8 cellular contexts compared by ENCODE assay signal in the genomic region with DNA sequence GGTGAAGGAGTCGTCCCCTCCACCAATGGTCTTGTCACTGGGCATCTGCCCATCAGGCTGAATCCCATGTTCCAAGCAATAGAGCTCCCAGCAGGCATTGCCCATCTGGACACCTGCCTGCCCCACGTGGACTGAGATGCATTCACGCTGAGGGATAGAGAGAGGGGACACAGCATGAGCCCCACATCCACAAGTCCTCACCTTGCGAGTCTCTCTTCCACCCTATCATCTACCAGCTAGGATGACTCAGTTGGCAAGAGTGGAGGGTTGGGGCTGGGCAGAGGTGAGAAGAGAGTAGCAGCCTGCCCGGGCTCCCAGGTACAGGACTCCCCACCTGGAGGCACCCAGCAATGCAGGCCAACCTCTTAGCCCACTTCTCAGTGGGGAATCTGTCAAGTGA. TPM values are rescaled to one million over a fixed set of nuclear protein-coding genes. Genes with fewer than 3 reads are reported as not detected.
DNase-seq lines count a peak whose midpoint lies in the region; TF ChIP-seq lines count a peak whose summit lies in the region.

No MANE protein-coding gene starts in this region.

- no peaks in the 10 kb centered on the region for H3K36me3 Mint-ChIP-seq in glutamatergic neuron (ENCODE audit: unreplicated experiment)

- no peaks in the 10 kb centered on the region for H3K27me3 ChIP-seq in stomach smooth muscle (ENCODE audit: control insufficient read depth in 1 of 2, insufficient read depth in 2 of 2, low read length in 2 of 2)

- peak overlapping the region; percentile 88 for H3K4me3 Mint-ChIP-seq in glutamatergic neuron (ENCODE audit: unreplicated experiment)

- H3K27ac Mint-ChIP-seq in glutamatergic neuron (ENCODE audit: unreplicated experiment): peak overlapping the region; percentile 52

- H3K4me3 ChIP-seq in stomach smooth muscle (ENCODE audit: low read length in 2 of 2): peak overlapping the region in 1 of 2 donors; percentile 96

- H3K27me3 Mint-ChIP-seq in glutamatergic neuron (ENCODE audit: unreplicated experiment): peaks cover 11% of the 10 kb centered on the region

- peak; percentile 6 for DNase-seq in NCI-H2107 (lab: John Stamatoyannopoulos, UW)
- no peak for DNase-seq in NCI-H2107 treated with DMSO at 0.1 percent for 48 hours (lab: John Stamatoyannopoulos, UW; ENCODE audit: unreplicated experiment)
- DNase-seq in activated CD8-positive, alpha-beta memory T cell treated with anti-CD3 and anti-CD28 coated beads for 24 hours: peak; percentile 70
- DNase-seq in glutamatergic neuron: no peak
- DNase-seq in NCI-H1048 (lab: John Stamatoyannopoulos, UW): no peak
- DNase-seq in globus pallidus (ENCODE audit: low spot score): no peak
- no peak for DNase-seq in epidermal melanocyte (ENCODE audit: insufficient read length, low spot score)

- peaks cover 16 to 22% of the 10 kb centered on the region in 2 donors for H3K36me3 ChIP-seq in stomach smooth muscle (ENCODE audit: control insufficient read depth in 2 of 2, insufficient read depth in 2 of 2, low read length in 2 of 2)

- no peaks in the 10 kb centered on the region for H3K9me3 ChIP-seq in stomach smooth muscle (ENCODE audit: control insufficient read depth in 2 of 2, low read length in 2 of 2)

- H3K4me1 Mint-ChIP-seq in glutamatergic neuron (ENCODE audit: low read depth, unreplicated experiment): peaks cover 22% of the 10 kb centered on the region

- H3K9ac ChIP-seq in stomach smooth muscle (ENCODE audit: low read length in 2 of 2): peak overlapping the region in 1 of 2 donors; percentile 86

- H3K9me3 Mint-ChIP-seq in glutamatergic neuron (ENCODE audit: unreplicated experiment): peaks cover 5% of the 10 kb centered on the region

- peak overlapping the region; percentile 90 for H3K27ac ChIP-seq in stomach smooth muscle (ENCODE audit: low read length)

- no peak for TF ChIP-seq CTCF in glutamatergic neuron (IDR thresholded peaks at IDR 0.05; ENCODE audit: partially characterized antibody, unreplicated experiment)

- H3K4me1 ChIP-seq in stomach smooth muscle (ENCODE audit: control insufficient read depth, insufficient read depth, low read length): peaks cover 58% of the 10 kb centered on the region

RNA-seq across cellular contexts. Expression of a gene that starts 1.0 kb away (rescaled TPM):
- total RNA-seq in glutamatergic neuron (ENCODE audit: unreplicated experiment): not detected

RNA-seq across cellular contexts. Expression of a gene that starts 1.6 kb away (rescaled TPM):
- total RNA-seq in glutamatergic neuron (ENCODE audit: unreplicated experiment): 27.5 TPM

RNA-seq across cellular contexts. Expression of a gene that starts 6.8 kb away (rescaled TPM):
- 32.2 TPM for total RNA-seq in glutamatergic neuron (ENCODE audit: unreplicated experiment)

RNA-seq across cellular contexts. Expression of a gene that starts 6.8 kb away (rescaled TPM):
- 6.2 TPM for total RNA-seq in glutamatergic neuron (ENCODE audit: unreplicated experiment)

RNA-seq across cellular contexts. Expression of a gene that starts 22.5 kb away (rescaled TPM):
- 95.8 TPM for total RNA-seq in glutamatergic neuron (ENCODE audit: unreplicated experiment)

Comparison
In these comparisons a context has a peak if more than half of its experiments do, and no peak if none do; other contexts are left out.
1. DNase-seq: peak in NCI-H2107 (single experiment) and activated CD8-positive, alpha-beta memory T cell treated with anti-CD3 and anti-CD28 coated beads for 24 hours (single experiment); none in NCI-H2107 treated with DMSO at 0.1 percent for 48 hours (single experiment), glutamatergic neuron (single experiment), NCI-H1048 (single experiment), globus pallidus (single experiment) and epidermal melanocyte (single experiment).